ENCODE assay signal across 27 cellular contexts in the genomic region with DNA sequence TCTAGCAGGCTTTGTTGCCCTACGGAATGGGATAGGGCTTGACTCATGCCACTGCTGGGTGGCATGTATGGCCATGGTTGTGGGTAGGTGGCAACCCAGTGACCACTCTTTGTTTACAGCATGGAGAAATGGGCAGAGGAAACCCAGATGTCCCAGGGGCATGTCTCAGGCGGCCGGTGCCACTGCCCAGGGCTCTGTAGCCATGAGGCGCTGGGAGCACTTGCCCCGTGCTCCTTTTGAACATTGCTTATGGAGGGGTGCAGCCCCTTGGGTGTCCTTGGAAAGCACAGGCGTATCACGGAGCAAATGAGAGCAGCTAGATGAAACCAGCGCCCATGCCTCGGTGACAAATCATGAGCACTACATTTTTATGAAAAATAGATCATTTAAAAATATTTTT.
"Had no signal": no experiment of that assay in that cellular context is flagged by ENCODE, and none has a peak within 500 bp of the region (broad histone marks: within the 10 kb centered on the region; RNA-seq: fewer than 3 reads in every experiment).

No MANE protein-coding gene starts in this region.

- H3K36me3 Mint-ChIP-seq: activated naive CD4-positive, alpha-beta T cell treated with anti-CD3 and anti-CD28 coated beads, Interleukin-2, amount 50 U/mL, for 24 hours; natural killer cell; neural progenitor cell; stimulated activated effector memory CD8-positive, alpha-beta T cell treated with anti-CD3 and anti-CD28 coated beads, Interleukin-12 subunit alpha, Interleukin-12 subunit beta, amount 100 ng/mL, for 72 hours had no signal

- H3K4me2 ChIP-seq: neural progenitor cell had no signal

- H3K4me3 Mint-ChIP-seq: activated naive CD4-positive, alpha-beta T cell treated with anti-CD3 and anti-CD28 coated beads, Interleukin-2, amount 50 U/mL, for 24 hours; activated naive CD8-positive, alpha-beta T cell treated with anti-CD3 and anti-CD28 coated beads, Interleukin-2, amount 50 U/mL, for 24 hours; activated T-cell treated with anti-CD3 and anti-CD28 coated beads, Interleukin-2, amount 50 U/mL, for 4 hours; central memory CD8-positive, alpha-beta T cell; dendritic cell treated with granulocyte-macrophage colony-stimulating factor and Interleukin-4, amounts not matched to agents 40 ng/mL and 50 ng/mL, for 4 days; natural killer cell; neural progenitor cell; stimulated activated effector memory CD8-positive, alpha-beta T cell treated with anti-CD3 and anti-CD28 coated beads, Interleukin-12 subunit alpha, Interleukin-12 subunit beta, amount 100 ng/mL, for 72 hours; stimulated activated naive CD8-positive, alpha-beta T cell treated with anti-CD3 and anti-CD28 coated beads, Interleukin-15, amount 100 ng/mL, for 72 hours; T-helper 1 cell treated with Interleukin-12 subunit alpha and Interleukin-12 subunit beta and Interleukin-4 antibody, amounts not matched to agents 30 μg/mL and 1 μg/mL, for 36 hours had no signal

- H3K9me3 Mint-ChIP-seq: activated naive CD4-positive, alpha-beta T cell treated with anti-CD3 and anti-CD28 coated beads, Interleukin-2, amount 50 U/mL, for 24 hours; activated naive CD8-positive, alpha-beta T cell treated with anti-CD3 and anti-CD28 coated beads, Interleukin-2, amount 50 U/mL, for 24 hours; activated T-cell treated with anti-CD3 and anti-CD28 coated beads, Interleukin-2, amount 50 U/mL, for 4 hours; activated T-helper 2 cell treated with anti-CD3 and anti-CD28 coated beads, Interferon-gamma antibody, Interleukin-2, Interleukin-4, amounts not matched to agents 10 μg/mL and 5 μg/mL and 100 μg/mL, durations not matched to agents 14 hours and 24 hours and 36 hours; central memory CD8-positive, alpha-beta T cell; dendritic cell treated with granulocyte-macrophage colony-stimulating factor and Interleukin-4, amounts not matched to agents 40 ng/mL and 50 ng/mL, for 4 days; natural killer cell; stimulated activated effector memory CD8-positive, alpha-beta T cell treated with anti-CD3 and anti-CD28 coated beads, Interleukin-12 subunit alpha, Interleukin-12 subunit beta, amount 100 ng/mL, for 72 hours; stimulated activated naive CD8-positive, alpha-beta T cell treated with anti-CD3 and anti-CD28 coated beads, Interleukin-15, amount 100 ng/mL, for 72 hours; T-helper 1 cell treated with Interleukin-12 subunit alpha and Interleukin-12 subunit beta and Interleukin-4 antibody, amounts not matched to agents 30 μg/mL and 1 μg/mL, for 36 hours had no signal

- H3K4me1 ChIP-seq: neural progenitor cell had no signal

- H3K9ac ChIP-seq: neural progenitor cell had no signal

- H3K27me3 ChIP-seq: esophagus squamous epithelium, neural progenitor cell, suprapubic skin, tibial artery had no signal

- H3K27ac Mint-ChIP-seq: activated naive CD4-positive, alpha-beta T cell treated with anti-CD3 and anti-CD28 coated beads, Interleukin-2, amount 50 U/mL, for 24 hours; activated naive CD8-positive, alpha-beta T cell treated with anti-CD3 and anti-CD28 coated beads, Interleukin-2, amount 50 U/mL, for 24 hours; activated T-helper 2 cell treated with anti-CD3 and anti-CD28 coated beads, Interferon-gamma antibody, Interleukin-2, Interleukin-4, amounts not matched to agents 10 μg/mL and 5 μg/mL and 100 μg/mL, durations not matched to agents 14 hours and 24 hours and 36 hours; dendritic cell treated with granulocyte-macrophage colony-stimulating factor and Interleukin-4, amounts not matched to agents 40 ng/mL and 50 ng/mL, for 4 days; natural killer cell; neural progenitor cell; stimulated activated effector memory CD8-positive, alpha-beta T cell treated with anti-CD3 and anti-CD28 coated beads, Interleukin-12 subunit alpha, Interleukin-12 subunit beta, amount 100 ng/mL, for 72 hours; stimulated activated naive CD8-positive, alpha-beta T cell treated with anti-CD3 and anti-CD28 coated beads, Interleukin-15, amount 100 ng/mL, for 72 hours; T-helper 1 cell treated with Interleukin-12 subunit alpha and Interleukin-12 subunit beta and Interleukin-4 antibody, amounts not matched to agents 30 μg/mL and 1 μg/mL, for 36 hours had no signal

- H3K4me1 Mint-ChIP-seq: activated naive CD4-positive, alpha-beta T cell treated with anti-CD3 and anti-CD28 coated beads, Interleukin-2, amount 50 U/mL, for 24 hours; activated naive CD8-positive, alpha-beta T cell treated with anti-CD3 and anti-CD28 coated beads, Interleukin-2, amount 50 U/mL, for 24 hours; central memory CD8-positive, alpha-beta T cell; natural killer cell; stimulated activated naive CD8-positive, alpha-beta T cell treated with anti-CD3 and anti-CD28 coated beads, Interleukin-15, amount 100 ng/mL, for 72 hours had no signal

- H3K4me3 ChIP-seq: esophagus squamous epithelium, neural progenitor cell, suprapubic skin, tibial artery had no signal

- H3K27me3 Mint-ChIP-seq: activated naive CD4-positive, alpha-beta T cell treated with anti-CD3 and anti-CD28 coated beads, Interleukin-2, amount 50 U/mL, for 24 hours had no signal

- H3K36me3 ChIP-seq: esophagus squamous epithelium, neural progenitor cell, suprapubic skin, tibial artery, WERI-Rb-1 had no signal

- DNase-seq: activated CD4-positive, alpha-beta T cell treated with anti-CD3 and anti-CD28 coated beads for 48 hours; activated CD4-positive, alpha-beta T cell treated with anti-CD3 and anti-CD28 coated beads, Interleukin-2, amount 50 U/mL, for 48 hours; activated CD8-positive, alpha-beta memory T cell treated with anti-CD3 and anti-CD28 coated beads, Interleukin-2, amount 50 U/mL, for 48 hours; activated naive CD8-positive, alpha-beta T cell treated with anti-CD3 and anti-CD28 coated beads, Interleukin-2, amount 50 U/mL, for 24 hours; activated T-cell treated with anti-CD3 and anti-CD28 coated beads, Interleukin-2, amount 50 U/mL, for 4 hours; amygdala; esophagus squamous epithelium; left cardiac atrium; natural killer cell; occipital lobe; stimulated activated CD4-positive, alpha-beta T cell treated with anti-CD3 and anti-CD28 coated beads, Interleukin-12 subunit alpha, Interleukin-12 subunit beta, amount 100 ng/mL, for 4 hours; stimulated activated CD4-positive, alpha-beta T cell treated with anti-CD3 and anti-CD28 coated beads, Interleukin-4, amount 100 ng/mL, for 24 hours; stimulated activated naive CD8-positive, alpha-beta T cell treated with anti-CD3 and anti-CD28 coated beads, Interleukin-15, amount 100 ng/mL, for 72 hours; SW 1271; T-helper 9 cell; tibial artery; WERI-Rb-1 had no signal

- H3K27ac ChIP-seq: neural progenitor cell, suprapubic skin, tibial artery, WERI-Rb-1 had no signal

- ATAC-seq: activated CD4-positive, CD25-positive, alpha-beta regulatory T cell treated with anti-CD3 and anti-CD28 coated beads, Interleukin-2, amount 50 U/mL, for 24 hours; activated naive CD8-positive, alpha-beta T cell treated with anti-CD3 and anti-CD28 coated beads, Interleukin-2, amount 50 U/mL, for 24 hours; activated T-cell treated with anti-CD3 and anti-CD28 coated beads, Interleukin-2, amount 50 U/mL, for 4 hours; left cardiac atrium; natural killer cell; right cardiac atrium; stimulated activated naive CD8-positive, alpha-beta T cell treated with anti-CD3 and anti-CD28 coated beads, Interleukin-15, amount 100 ng/mL, for 72 hours had no signal

- H2AFZ ChIP-seq: neural progenitor cell had no signal

- H3K9me3 ChIP-seq: esophagus squamous epithelium, suprapubic skin, tibial artery had no signal
